Comparison of ENCODE assay signal across 8 cellular contexts in the genomic region with DNA sequence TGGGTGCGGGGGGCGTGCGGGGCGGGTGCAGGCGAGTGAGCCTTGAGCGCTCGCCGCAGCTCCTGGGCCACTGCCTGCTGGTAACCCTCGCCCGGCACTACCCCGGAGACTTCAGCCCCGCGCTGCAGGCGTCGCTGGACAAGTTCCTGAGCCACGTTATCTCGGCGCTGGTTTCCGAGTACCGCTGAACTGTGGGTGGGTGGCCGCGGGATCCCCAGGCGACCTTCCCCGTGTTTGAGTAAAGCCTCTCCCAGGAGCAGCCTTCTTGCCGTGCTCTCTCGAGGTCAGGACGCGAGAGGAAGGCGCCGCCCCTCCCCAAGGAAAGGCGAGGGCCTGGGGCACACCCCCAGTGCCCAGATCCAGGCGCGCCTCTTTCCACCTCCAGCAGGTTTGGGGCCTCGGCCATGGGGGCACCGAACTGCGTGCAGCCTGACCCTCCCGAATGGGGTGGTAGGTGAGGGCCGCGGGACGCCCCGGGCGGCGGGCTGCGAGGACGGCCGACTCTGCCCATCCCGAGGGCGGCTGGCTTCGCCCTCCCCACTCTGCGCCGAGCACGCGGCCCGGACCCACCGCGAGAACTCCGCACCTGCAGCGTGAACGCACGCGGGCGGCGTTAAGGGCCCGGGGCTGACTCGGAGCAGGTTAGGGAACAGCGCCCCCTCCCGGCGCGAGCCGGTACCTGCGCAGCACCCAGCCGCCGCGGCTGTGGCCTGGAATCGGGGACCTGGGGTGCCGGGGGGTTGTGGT. TPM values are rescaled to one million over a fixed set of nuclear protein-coding genes. Genes with fewer than 3 reads are reported as not detected.
A peak's percentile ranks its signal among the peaks of the same experiment; 100 is the strongest.
DNase-seq lines count a peak whose midpoint lies in the region; ATAC-seq, FAIRE-seq and TF ChIP-seq lines count a peak whose summit lies in the region.

No MANE protein-coding gene starts in this region.

- H3K27me3 Mint-ChIP-seq in H9 (ENCODE audit: low read depth): peaks cover 35% of the 10 kb centered on the region

- H2AK5ac ChIP-seq in H9 (ENCODE audit: insufficient read length, low read length): no peak overlapping the region

- no peak overlapping the region for H2BK15ac ChIP-seq in H9 (ENCODE audit: low read depth, low read length)

- H2AFZ ChIP-seq in H9 (ENCODE audit: low read length): no peak overlapping the region

- H4K20me1 ChIP-seq in BLaER1 treated with 17β-estradiol and CSF1 and Interleukin-3, amounts not matched to agents 10 nM and 100 nM: peaks cover 0 to 87% (median 73%) of the 10 kb centered on the region in 11 experiments; a peak in 19 of 22 replicates
- no peaks in the 10 kb centered on the region for H4K20me1 ChIP-seq in H9 (ENCODE audit: control insufficient read depth, insufficient read depth, insufficient read length)

- H3K23me2 ChIP-seq in H9 (ENCODE audit: insufficient read length, low read depth, low read length, poor library complexity, severe bottlenecking): peaks cover 5% of the 10 kb centered on the region

- H3K4me1 Mint-ChIP-seq in H9: 0 out of 4 replicates have a peak, but pooled peaks cover 0 to 7% of the 10 kb centered on the region in 2 experiments

- peaks cover 50 to 58% (median 55%) of the 10 kb centered on the region in 11 experiments for H3K27me3 ChIP-seq in BLaER1 treated with 17β-estradiol and CSF1 and Interleukin-3, amounts not matched to agents 10 nM and 100 nM
- peaks cover 29% of the 10 kb centered on the region for H3K27me3 ChIP-seq in H9 (ENCODE audit: insufficient read depth, low read length)

- no peaks in the 10 kb centered on the region for H3K79me1 ChIP-seq in H9 (ENCODE audit: insufficient read depth, low read depth, low read length, poor library complexity, severe bottlenecking)

- no peak overlapping the region for H3K27ac Mint-ChIP-seq in H9

- no peak overlapping the region for H2BK12ac ChIP-seq in H9 (ENCODE audit: insufficient read length, low read depth, low read length)

- H3K18ac ChIP-seq in H9 (ENCODE audit: insufficient read length, low read depth, low read length): no peak overlapping the region

- H3T11ph ChIP-seq in H9 (ENCODE audit: low read length): no peak overlapping the region

- intact Hi-C loops in kidney (cut with DNase I): no loop called here

- H4K5ac ChIP-seq in H9 (ENCODE audit: insufficient read length, low read depth, low read length): no peak overlapping the region

- peak overlapping the region in 9 of 10 experiments; percentile 37 to 63 (median 50); a peak in 16 of 20 replicates for H3K4me3 ChIP-seq in BLaER1 treated with 17β-estradiol and CSF1 and Interleukin-3, amounts not matched to agents 10 nM and 100 nM
- no peak overlapping the region for H3K4me3 ChIP-seq in kidney (ENCODE audit: low read length in 2 of 2)

- no peak overlapping the region for H4K8ac ChIP-seq in H9 (replicated peaks; ENCODE audit: insufficient read length, low read depth, low read length)

- DNase-seq in H9 (peak; percentile 91), NCI-H2227 (lab: John Stamatoyannopoulos, UW; ENCODE audit: unreplicated experiment) (peak; percentile 87), caudate nucleus (lab: John Stamatoyannopoulos, UW) (peak in 51 of 61 donors; percentile 4 to 66 (median 34)), kidney (peak; percentile 87)
- peak; percentile 65 to 80 (median 76) for DNase-seq in stimulated activated CD4-positive, alpha-beta T cell treated with anti-CD3 and anti-CD28 coated beads, Interleukin-1b, Interleukin-23, amount 100 ng/mL, for 24 hours (ENCODE audit: low read depth in 4 of 4, low spot score in 1 of 4)

- H3K79me2 ChIP-seq in H9 (ENCODE audit: insufficient read depth, low read length): no peaks in the 10 kb centered on the region

- H3K14ac ChIP-seq in H9 (ENCODE audit: insufficient read depth, low read length): peak overlapping the region; percentile 25; the same call in 1 of the 2 replicates

- no peak overlapping the region for H2BK20ac ChIP-seq in H9 (ENCODE audit: low read depth, low read length, poor library complexity, severe bottlenecking)

- H3K4me1 ChIP-seq in BLaER1 treated with 17β-estradiol and CSF1 and Interleukin-3, amounts not matched to agents 10 nM and 100 nM: peaks cover 5 to 18% (median 10%) of the 10 kb centered on the region in 10 experiments; a peak in 17 of 20 replicates
- H3K4me1 ChIP-seq in H9 (ENCODE audit: insufficient read depth, low read length) (no peaks in the 10 kb centered on the region), kidney (ENCODE audit: control insufficient read depth in 1 of 2, insufficient read depth in 1 of 2, low read depth in 1 of 2, low read length in 2 of 2) (peaks cover 0 to 3% of the 10 kb centered on the region in 2 donors)

- H2BK5ac ChIP-seq in H9 (ENCODE audit: insufficient read length, low read length): no peak overlapping the region

- no peak overlapping the region for H3K56ac ChIP-seq in H9 (ENCODE audit: insufficient read length, low read depth, low read length)

- peak; percentile 84 to 85 for ATAC-seq in activated CD4-positive, CD25-positive, alpha-beta regulatory T cell treated with anti-CD3 and anti-CD28 coated beads, Interleukin-2, amount 50 U/mL, for 24 hours
- ATAC-seq in GM21723 (IDR thresholded peaks at IDR 0.05; ENCODE audit: unreplicated experiment): no peak

- H2BK120ac ChIP-seq in H9 (ENCODE audit: low read depth, low read length, poor library complexity, severe bottlenecking): no peak overlapping the region

- no peaks in the 10 kb centered on the region; a peak in 1 of 5 replicates for H3K9me3 Mint-ChIP-seq in H9

- peak overlapping the region; percentile 52 to 70 for H3K4me3 Mint-ChIP-seq in H9

- TF ChIP-seq CTCF in H9 (conservative IDR thresholded peaks at IDR 0.05): peak; percentile 99
- peak; percentile 79 for TF ChIP-seq CTCF in kidney (IDR thresholded peaks at IDR 0.05; ENCODE audit: borderline replicate concordance, extremely low read depth, insufficient read depth)

- no peak for FAIRE-seq in kidney (lab: Jason Lieb, UNC)

- H3K36me3 ChIP-seq in BLaER1 treated with 17β-estradiol and CSF1 and Interleukin-3, amounts not matched to agents 10 nM and 100 nM: peaks cover 17 to 33% (median 19%) of the 10 kb centered on the region in 11 experiments; a peak in 20 of 22 replicates
- no peaks in the 10 kb centered on the region for H3K36me3 ChIP-seq in kidney (ENCODE audit: control insufficient read depth in 1 of 2, insufficient read depth in 2 of 2, low read length in 2 of 2)

- H4K91ac ChIP-seq in H9 (ENCODE audit: insufficient read length, low read depth, low read length): no peak overlapping the region

- peak overlapping the region; percentile 80 to 100 (median 93) for H3K4me2 ChIP-seq in BLaER1 treated with 17β-estradiol and CSF1 and Interleukin-3, amounts not matched to agents 10 nM and 100 nM
- H3K4me2 ChIP-seq in H9 (ENCODE audit: insufficient read depth, insufficient read length, low read length): peak overlapping the region; percentile 35

- no peak overlapping the region for H3K4ac ChIP-seq in H9 (ENCODE audit: low read depth, low read length)

- H3K36me3 Mint-ChIP-seq in H9 (ENCODE audit: insufficient read depth in 1 of 3, low read depth in 3 of 3): peaks cover 6 to 15% (median 11%) of the 10 kb centered on the region in 3 experiments; a peak in 6 of 7 replicates

- WGBS in H9 (ENCODE audit: extremely low coverage, insufficient read length, low lambda C conversion rate): no CpG with 5 or more reads among the region's 76 CpGs

- H3K27ac ChIP-seq in BLaER1 treated with 17β-estradiol and CSF1 and Interleukin-3, amounts not matched to agents 10 nM and 100 nM: no peak overlapping the region
- no peak overlapping the region for H3K27ac ChIP-seq in H9 (ENCODE audit: insufficient read length, low read depth, low read length)
- no peak overlapping the region for H3K27ac ChIP-seq in caudate nucleus (ENCODE audit: low read depth, low read length)
- H3K27ac ChIP-seq in kidney (ENCODE audit: low read depth in 2 of 2, low read length in 2 of 2): no peak overlapping the region

- H3K9me3 ChIP-seq in BLaER1 treated with 17β-estradiol and CSF1 and Interleukin-3, amounts not matched to agents 10 nM and 100 nM (replicated peaks in 1 of 11): no peaks in the 10 kb centered on the region
- no peaks in the 10 kb centered on the region for H3K9me3 ChIP-seq in H9 (ENCODE audit: control insufficient read depth, low read depth, low read length)
- no peaks in the 10 kb centered on the region for H3K9me3 ChIP-seq in kidney (ENCODE audit: control insufficient read depth in 1 of 2, low read length in 2 of 2)

- no peak overlapping the region for H3K23ac ChIP-seq in H9 (ENCODE audit: insufficient read length, low read depth, low read length)

- peak overlapping the region in 7 of 11 experiments; percentile 18 to 65 (median 48); a peak in 12 of 22 replicates for H3K9ac ChIP-seq in BLaER1 treated with 17β-estradiol and CSF1 and Interleukin-3, amounts not matched to agents 10 nM and 100 nM
- H3K9ac ChIP-seq in H9 (ENCODE audit: extremely low read depth, insufficient read length, low read length) (no peak overlapping the region), kidney (ENCODE audit: low read length in 2 of 2) (no peak overlapping the region)

RNA-seq across cellular contexts. Expression of a gene that starts 0.8 kb away (rescaled TPM):
- total RNA-seq in H9 (2021) (3.5 and 4.4 TPM in 2 replicates), kidney (not detected)
- polyA plus RNA-seq in kidney (ENCODE audit: insufficient read depth, low read depth, low replicate concordance): not detected

RNA-seq across cellular contexts. Expression of a gene that starts 4.6 kb away (rescaled TPM):
- 2.0 and 7.2 TPM in 2 replicates for total RNA-seq in H9 (2021)
- 41.1 TPM for total RNA-seq in kidney
- 2.6 TPM for polyA plus RNA-seq in kidney (ENCODE audit: insufficient read depth, low read depth, low replicate concordance)

RNA-seq across cellular contexts. Expression of a gene that starts 8.4 kb away (rescaled TPM):
- 4.3 TPM in 1 of 2 replicates, not detected in the other for total RNA-seq in H9 (2021)
- total RNA-seq in kidney: 33.9 TPM
- 11.1 TPM for polyA plus RNA-seq in kidney (ENCODE audit: insufficient read depth, low read depth, low replicate concordance)

RNA-seq across cellular contexts. Expression of a gene that starts 15.3 kb away (rescaled TPM):
- not detected in 2 replicates for total RNA-seq in H9 (2021)
- not detected for total RNA-seq in kidney
- polyA plus RNA-seq in kidney (ENCODE audit: insufficient read depth, low read depth, low replicate concordance): not detected

RNA-seq across cellular contexts. Expression of a gene that starts 28.6 kb away (rescaled TPM):
- total RNA-seq in H9 (2021) (not detected in 2 replicates), kidney (not detected)
- polyA plus RNA-seq in kidney (ENCODE audit: insufficient read depth, low read depth, low replicate concordance): not detected

Comparison
In these comparisons a context has a peak if more than half of its experiments do, and no peak if none do; other contexts are left out.
1. H3K4me3 ChIP-seq: peak in BLaER1 treated with 17β-estradiol and CSF1 and Interleukin-3, amounts not matched to agents 10 nM and 100 nM (9 of 10); none in kidney (0 of 2).
2. H3K9ac ChIP-seq: peak in BLaER1 treated with 17β-estradiol and CSF1 and Interleukin-3, amounts not matched to agents 10 nM and 100 nM (7 of 11); none in H9 (single experiment) and kidney (0 of 2).
3. DNase-seq: peak in every context shown above with its lines; median percentile 91 in H9; 87 in NCI-H2227; 87 in kidney; 76 in stimulated activated CD4-positive, alpha-beta T cell treated with anti-CD3 and anti-CD28 coated beads, Interleukin-1b, Interleukin-23, amount 100 ng/mL, for 24 hours; 34 in caudate nucleus.